10 cellular contexts compared by ENCODE assay signal in genomic region chr12:3698218-3698974, GRCh38. TPM values are rescaled to one million over a fixed set of nuclear protein-coding genes. Genes with fewer than 3 reads are reported as not detected.
DNase-seq lines count a peak whose midpoint lies in the region; ATAC-seq, FAIRE-seq and TF ChIP-seq lines count a peak whose summit lies in the region.
"Had no signal": no experiment of that assay in that cellular context is flagged by ENCODE, and none has a peak within 500 bp of the region (broad histone marks: within the 10 kb centered on the region; RNA-seq: fewer than 3 reads in every experiment).

No MANE protein-coding gene starts in this region.

- ATAC-seq in left ventricle myocardium superior (peak; percentile 30), GM18517 (IDR thresholded peaks at IDR 0.05; ENCODE audit: unreplicated experiment) (no peak), GM19395 (IDR thresholded peaks at IDR 0.05; ENCODE audit: unreplicated experiment) (no peak)

- peak; percentile 93 for DNase-seq in AG08395 (ENCODE audit: low spot score)
- DNase-seq in NCI-H1092 (lab: John Stamatoyannopoulos, UW), result peak; percentile 94
- DNase-seq in SHP77 treated with DMSO at 0.1 percent for 48 hours (lab: John Stamatoyannopoulos, UW), result peak; percentile 61
- DNase-seq in left ventricle myocardium superior, result no peak
- DNase-seq in D721Med (ENCODE audit: insufficient read length, low spot score), result no peak
- no peak for DNase-seq in lower leg skin (ENCODE audit: low spot score in 2 of 2)
- DNase-seq: caudate nucleus had no signal

- TF ChIP-seq CTCF in D721Med (IDR thresholded peaks at IDR 0.05; ENCODE audit: insufficient read depth, missing control alignments) (no peak), lower leg skin (IDR thresholded peaks at IDR 0.05) (no peak)

- WGBS in lower leg skin, 2 donors, result 49 to 53% methylated on average over 7 of the region's 7 CpGs

- intact Hi-C loops in left ventricle myocardium superior (cut with micrococcal nuclease), result no loop called here
- intact Hi-C loops in lower leg skin (cut with DNase I; ENCODE audit: low total_unique reads), result no loop called here

- FAIRE-seq in D721Med (lab: Jason Lieb, UNC), result no peak

- no peak for TF ChIP-seq POLR2A in lower leg skin (IDR thresholded peaks at IDR 0.05)

- no peak overlapping the region for H3K4me3 ChIP-seq in lower leg skin (ENCODE audit: low read depth, poor library complexity, severe bottlenecking)
- H3K4me3 ChIP-seq: SJSA1 had no signal

RNA-seq across cellular contexts. Expression of gene CRACR2A, which starts 54.5 kb away (rescaled TPM):
- total RNA-seq in left ventricle myocardium superior, result 2.5 TPM
- total RNA-seq in lower leg skin, result 10 to 100 TPM in 1 of 4 donors, 1 to 10 TPM in 3; 1.4 to 14.4 (median 6.6) TPM

Comparison
In these comparisons a context has a peak if more than half of its experiments do, and no peak if none do; other contexts are left out.
1. DNase-seq: peak in AG08395 (single experiment), NCI-H1092 (single experiment) and SHP77 treated with DMSO at 0.1 percent for 48 hours (single experiment); none in left ventricle myocardium superior (single experiment), D721Med (single experiment) and lower leg skin (0 of 2).